18 cellular contexts compared by ENCODE assay signal in genomic region chr11:70251583-70252285, GRCh38. TPM values are rescaled to one million over a fixed set of nuclear protein-coding genes. Genes with fewer than 3 reads are reported as not detected.
DNase-seq lines count a peak whose midpoint lies in the region; ATAC-seq and TF ChIP-seq lines count a peak whose summit lies in the region.
"Had no signal": no experiment of that assay in that cellular context is flagged by ENCODE, and none has a peak within 500 bp of the region (broad histone marks: within the 10 kb centered on the region; RNA-seq: fewer than 3 reads in every experiment).

No MANE protein-coding gene starts in this region.

- DNase-seq in NCI-H446 treated with DMSO at 0.1 percent for 48 hours (lab: John Stamatoyannopoulos, UW) (peak; percentile 45), endodermal cell (no peak), neuronal stem cell (ENCODE audit: low spot score) (no peak), smooth muscle cell (lab: John Stamatoyannopoulos, UW; ENCODE audit: unreplicated experiment) (no peak), T-cell (no peak), esophagus muscularis mucosa (ENCODE audit: extremely low spot score) (no peak)
- DNase-seq in CD4-positive, alpha-beta memory T cell: no peak
- DNase-seq: activated CD4-positive, CD25-positive, alpha-beta regulatory T cell treated with anti-CD3 and anti-CD28 coated beads, Interleukin-2, amount 50 U/mL, for 72 hours; activated CD8-positive, alpha-beta memory T cell treated with anti-CD3 and anti-CD28 coated beads, Interleukin-2, amount 10 ng/mL, durations not matched to agents 7 days and 5 days; activated effector memory CD4-positive, alpha-beta T cell treated with anti-CD3 and anti-CD28 coated beads, Interleukin-2, amount 50 U/mL, for 16 hours; IMR-90; NCI-H2081; sigmoid colon had no signal

- H2AK5ac ChIP-seq in neuronal stem cell (ENCODE audit: low read depth, low read length): no peak overlapping the region

- POLR2A ChIA-PET in T-cell (lab: Charles Lee): no interaction called here
- POLR2A ChIA-PET in CD4-positive, alpha-beta memory T cell (lab: Charles Lee; ENCODE audit: partially characterized antibody): no interaction called here

- H3K4me3 Mint-ChIP-seq in endodermal cell: no peak overlapping the region
- H3K4me3 Mint-ChIP-seq in T-cell: no peak overlapping the region
- H3K4me3 Mint-ChIP-seq in CD4-positive, alpha-beta memory T cell: no peak overlapping the region
- H3K4me3 Mint-ChIP-seq: activated CD8-positive, alpha-beta memory T cell treated with anti-CD3 and anti-CD28 coated beads, Interleukin-2, amount 10 ng/mL, durations not matched to agents 7 days and 5 days; T-helper 2 cell treated with Interferon-gamma antibody and Interleukin-4, amounts not matched to agents 5 μg/mL and 100 μg/mL, for 36 hours had no signal

- H4K20me1 ChIP-seq in BLaER1 treated with 17β-estradiol and CSF1 and Interleukin-3, amounts not matched to agents 10 nM and 100 nM: no peaks in the 10 kb centered on the region
- no peaks in the 10 kb centered on the region for H4K20me1 ChIP-seq in smooth muscle cell (ENCODE audit: low read depth)

- no peak overlapping the region for H4K8ac ChIP-seq in neuronal stem cell (ENCODE audit: low read depth, low read length)

- peaks cover 0 to 7% (median 0%) of the 10 kb centered on the region in 11 experiments; a peak in 3 of 22 replicates for H3K9me3 ChIP-seq in BLaER1 treated with 17β-estradiol and CSF1 and Interleukin-3, amounts not matched to agents 10 nM and 100 nM (replicated peaks in 1 of 11)
- H3K9me3 ChIP-seq in endodermal cell (ENCODE audit: control insufficient read depth, low read length): no peaks in the 10 kb centered on the region
- H3K9me3 ChIP-seq in neuronal stem cell (replicated peaks in 1 of 2; ENCODE audit: control insufficient read depth in 2 of 2, insufficient read depth in 1 of 2, low read depth in 1 of 2, low read length in 2 of 2): no peaks in the 10 kb centered on the region
- H3K9me3 ChIP-seq in smooth muscle cell (replicated peaks; ENCODE audit: low read depth): no peaks in the 10 kb centered on the region
- no peaks in the 10 kb centered on the region for H3K9me3 ChIP-seq in CD4-positive, alpha-beta memory T cell (ENCODE audit: control insufficient read depth in 1 of 2, low read length in 2 of 2)
- H3K9me3 ChIP-seq in esophagus muscularis mucosa: no peaks in the 10 kb centered on the region
- H3K9me3 ChIP-seq: sigmoid colon had no signal

- ATAC-seq in T-cell (replicated peaks in 1 of 4): no peak
- ATAC-seq: activated CD8-positive, alpha-beta memory T cell treated with anti-CD3 and anti-CD28 coated beads, Interleukin-2, amount 10 ng/mL, durations not matched to agents 7 days and 5 days had no signal

- no peak overlapping the region for H3K4me3 ChIP-seq in BLaER1 treated with 17β-estradiol and CSF1 and Interleukin-3, amounts not matched to agents 10 nM and 100 nM
- H3K4me3 ChIP-seq in endodermal cell (ENCODE audit: low read length) (no peak overlapping the region), neuronal stem cell (ENCODE audit: low read length in 2 of 2) (no peak overlapping the region), smooth muscle cell (no peak overlapping the region), esophagus muscularis mucosa (no peak overlapping the region)
- no peak overlapping the region for H3K4me3 ChIP-seq in CD4-positive, alpha-beta memory T cell (ENCODE audit: low read length in 2 of 2)
- H3K4me3 ChIP-seq: GM12878, sigmoid colon, SJSA1 had no signal

- H3K9me3 Mint-ChIP-seq in endodermal cell (no peaks in the 10 kb centered on the region), T-cell (no peaks in the 10 kb centered on the region)
- H3K9me3 Mint-ChIP-seq in CD4-positive, alpha-beta memory T cell: peaks cover 0 to 2% (median 0%) of the 10 kb centered on the region in 8 donors
- H3K9me3 Mint-ChIP-seq: T-helper 2 cell treated with Interferon-gamma antibody and Interleukin-4, amounts not matched to agents 5 μg/mL and 100 μg/mL, for 36 hours had no signal

- H4K91ac ChIP-seq in neuronal stem cell (ENCODE audit: low read depth, low read length, poor library complexity): no peak overlapping the region

- H3K18ac ChIP-seq in neuronal stem cell (ENCODE audit: low read length): peak overlapping the region; percentile 46

- no peaks in the 10 kb centered on the region for H3K36me3 Mint-ChIP-seq in endodermal cell (ENCODE audit: low read depth)
- no peaks in the 10 kb centered on the region for H3K36me3 Mint-ChIP-seq in T-cell
- no peaks in the 10 kb centered on the region for H3K36me3 Mint-ChIP-seq in CD4-positive, alpha-beta memory T cell
- H3K36me3 Mint-ChIP-seq: activated CD8-positive, alpha-beta memory T cell treated with anti-CD3 and anti-CD28 coated beads, Interleukin-2, amount 10 ng/mL, durations not matched to agents 7 days and 5 days had no signal

- no peak overlapping the region for H2BK12ac ChIP-seq in neuronal stem cell (ENCODE audit: low read length)

- CTCF ChIA-PET in T-cell (lab: Charles Lee): no interaction called here
- CTCF ChIA-PET in CD4-positive, alpha-beta memory T cell (lab: Charles Lee; ENCODE audit: partially characterized antibody): no interaction called here

- no peaks in the 10 kb centered on the region for H3K27me3 ChIP-seq in BLaER1 treated with 17β-estradiol and CSF1 and Interleukin-3, amounts not matched to agents 10 nM and 100 nM
- H3K27me3 ChIP-seq in endodermal cell (ENCODE audit: control insufficient read depth, insufficient read depth, low read length, poor library complexity, severe bottlenecking) (no peaks in the 10 kb centered on the region), neuronal stem cell (ENCODE audit: control insufficient read depth in 3 of 3, insufficient read depth in 3 of 3, low read depth in 1 of 3, low read length in 3 of 3) (peaks cover 0 to 23% (median 0%) of the 10 kb centered on the region in 3 experiments), smooth muscle cell (ENCODE audit: low read depth) (no peaks in the 10 kb centered on the region), esophagus muscularis mucosa (no peaks in the 10 kb centered on the region)
- no peaks in the 10 kb centered on the region for H3K27me3 ChIP-seq in CD4-positive, alpha-beta memory T cell (ENCODE audit: insufficient read depth, low read length)
- H3K27me3 ChIP-seq: sigmoid colon, SJSA1 had no signal

- no peak for TF ChIP-seq CTCF in endodermal cell (conservative IDR thresholded peaks at IDR 0.05)
- no peak for TF ChIP-seq CTCF in smooth muscle cell (IDR thresholded peaks at IDR 0.05; ENCODE audit: borderline replicate concordance, insufficient read depth, poor library complexity, severe bottlenecking)
- no peak for TF ChIP-seq CTCF in esophagus muscularis mucosa (IDR thresholded peaks at IDR 0.05)

- TF ChIP-seq EP300 in esophagus muscularis mucosa (IDR thresholded peaks at IDR 0.05): no peak

- no peak overlapping the region for H3K4ac ChIP-seq in neuronal stem cell (ENCODE audit: low read length)

- no peak overlapping the region for H3K9ac ChIP-seq in BLaER1 treated with 17β-estradiol and CSF1 and Interleukin-3, amounts not matched to agents 10 nM and 100 nM
- H3K9ac ChIP-seq in endodermal cell (ENCODE audit: extremely low read depth, low read length, poor library complexity, severe bottlenecking): no peak overlapping the region
- H3K9ac ChIP-seq in neuronal stem cell (ENCODE audit: low read depth, low read length, poor library complexity): no peak overlapping the region
- no peak overlapping the region for H3K9ac ChIP-seq in smooth muscle cell (ENCODE audit: low read depth)

- H3K4me1 Mint-ChIP-seq in endodermal cell (peaks cover 47% of the 10 kb centered on the region), T-cell (peaks cover 0 to 2% (median 0%) of the 10 kb centered on the region in 3 donors)
- no peaks in the 10 kb centered on the region for H3K4me1 Mint-ChIP-seq in CD4-positive, alpha-beta memory T cell
- H3K4me1 Mint-ChIP-seq: activated CD8-positive, alpha-beta memory T cell treated with anti-CD3 and anti-CD28 coated beads, Interleukin-2, amount 10 ng/mL, durations not matched to agents 7 days and 5 days had no signal

- H3K4me1 ChIP-seq in BLaER1 treated with 17β-estradiol and CSF1 and Interleukin-3, amounts not matched to agents 10 nM and 100 nM: peaks cover 0 to 16% (median 10%) of the 10 kb centered on the region in 10 experiments; a peak in 14 of 20 replicates
- H3K4me1 ChIP-seq in endodermal cell (ENCODE audit: control insufficient read depth, insufficient read depth, low read length) (peaks cover 7% of the 10 kb centered on the region), neuronal stem cell (ENCODE audit: control insufficient read depth in 2 of 2, insufficient read depth in 1 of 2, low read depth in 1 of 2, low read length in 2 of 2) (peaks cover 0 to 1% of the 10 kb centered on the region in 2 donors), smooth muscle cell (ENCODE audit: low read depth) (no peaks in the 10 kb centered on the region), esophagus muscularis mucosa (peaks cover 0 to 7% (median 6%) of the 10 kb centered on the region in 4 donors)
- H3K4me1 ChIP-seq in CD4-positive, alpha-beta memory T cell (ENCODE audit: insufficient read depth, low read length): no peaks in the 10 kb centered on the region
- H3K4me1 ChIP-seq: sigmoid colon had no signal

- no peaks in the 10 kb centered on the region for H3K79me2 ChIP-seq in smooth muscle cell (ENCODE audit: low read depth)

- H2AFZ ChIP-seq in neuronal stem cell (ENCODE audit: low read length) (peak overlapping the region; percentile 68), smooth muscle cell (ENCODE audit: low read depth) (no peak overlapping the region)

- no peak overlapping the region for H3K14ac ChIP-seq in neuronal stem cell (ENCODE audit: low read length)

- H2BK5ac ChIP-seq in neuronal stem cell (ENCODE audit: low read length): no peak overlapping the region

- no peak overlapping the region for H2BK15ac ChIP-seq in neuronal stem cell (ENCODE audit: low read length)

- H3K36me3 ChIP-seq in BLaER1 treated with 17β-estradiol and CSF1 and Interleukin-3, amounts not matched to agents 10 nM and 100 nM: no peaks in the 10 kb centered on the region
- H3K36me3 ChIP-seq in endodermal cell (ENCODE audit: control insufficient read depth, insufficient read depth, low read length): no peaks in the 10 kb centered on the region
- no peaks in the 10 kb centered on the region for H3K36me3 ChIP-seq in neuronal stem cell (replicated peaks in 1 of 2; ENCODE audit: control insufficient read depth in 2 of 2, insufficient read depth in 2 of 2, low read length in 2 of 2)
- H3K36me3 ChIP-seq in smooth muscle cell (ENCODE audit: low read depth): no peaks in the 10 kb centered on the region
- H3K36me3 ChIP-seq in CD4-positive, alpha-beta memory T cell (ENCODE audit: insufficient read depth, low read length): no peaks in the 10 kb centered on the region
- H3K36me3 ChIP-seq in esophagus muscularis mucosa: no peaks in the 10 kb centered on the region
- H3K36me3 ChIP-seq: sigmoid colon, SJSA1 had no signal

- no peaks in the 10 kb centered on the region for H3K27me3 Mint-ChIP-seq in endodermal cell (ENCODE audit: insufficient read depth)
- H3K27me3 Mint-ChIP-seq in T-cell: peaks cover 2 to 7% of the 10 kb centered on the region in 2 donors
- H3K27me3 Mint-ChIP-seq in CD4-positive, alpha-beta memory T cell: peaks cover 0 to 2% of the 10 kb centered on the region in 2 donors
- H3K27me3 Mint-ChIP-seq: activated CD8-positive, alpha-beta memory T cell treated with anti-CD3 and anti-CD28 coated beads, Interleukin-2, amount 10 ng/mL, durations not matched to agents 7 days and 5 days had no signal

- H3K79me1 ChIP-seq in neuronal stem cell (ENCODE audit: low read depth, low read length): peaks cover 1% of the 10 kb centered on the region

- 85 to 86% methylated on average over 16 to 23 of the region's 23 CpGs for WGBS in endodermal cell (ENCODE audit: insufficient coverage in 1 of 2, insufficient read length in 1 of 2), 2 experiments
- WGBS in neuronal stem cell (ENCODE audit: extremely low coverage in 2 of 2, insufficient read length in 2 of 2, insufficient replicate concordance in 1 of 2), 2 donors: no CpG with 5 or more reads among the region's 23 CpGs
- whole genome bisulfite sequencing in smooth muscle cell (ENCODE audit: low lambda C conversion rate): 84% methylated on average over 23 of the region's 23 CpGs
- WGBS in esophagus muscularis mucosa: 68% methylated on average over 11 of the region's 23 CpGs

- no peak overlapping the region for H3K23ac ChIP-seq in neuronal stem cell (ENCODE audit: low read depth, low read length, poor library complexity)

- H2BK120ac ChIP-seq in neuronal stem cell (ENCODE audit: low read depth, low read length): no peak overlapping the region

- H3F3A ChIP-seq in smooth muscle cell (ENCODE audit: low read depth): no peaks in the 10 kb centered on the region

- H3K27ac Mint-ChIP-seq in endodermal cell: peak overlapping the region; percentile 39
- no peak overlapping the region for H3K27ac Mint-ChIP-seq in T-cell
- H3K27ac Mint-ChIP-seq in CD4-positive, alpha-beta memory T cell: no peak overlapping the region
- H3K27ac Mint-ChIP-seq: activated CD8-positive, alpha-beta memory T cell treated with anti-CD3 and anti-CD28 coated beads, Interleukin-2, amount 10 ng/mL, durations not matched to agents 7 days and 5 days; T-helper 2 cell treated with Interferon-gamma antibody and Interleukin-4, amounts not matched to agents 5 μg/mL and 100 μg/mL, for 36 hours had no signal

- H3K27ac ChIP-seq in BLaER1 treated with 17β-estradiol and CSF1 and Interleukin-3, amounts not matched to agents 10 nM and 100 nM: no peak overlapping the region
- H3K27ac ChIP-seq in endodermal cell (ENCODE audit: low read depth, low read length) (no peak overlapping the region), neuronal stem cell (replicated peaks; ENCODE audit: low read length) (no peak overlapping the region), smooth muscle cell (ENCODE audit: low read depth) (no peak overlapping the region), esophagus muscularis mucosa (replicated peaks in 1 of 4) (no peak overlapping the region)
- H3K27ac ChIP-seq in CD4-positive, alpha-beta memory T cell (ENCODE audit: low read depth, low read length): no peak overlapping the region
- H3K27ac ChIP-seq: epithelial cell of prostate, sigmoid colon, SJSA1 had no signal

- peak overlapping the region in 6 of 11 experiments; percentile 2 to 51 (median 30); a peak in 6 of 22 replicates for H3K4me2 ChIP-seq in BLaER1 treated with 17β-estradiol and CSF1 and Interleukin-3, amounts not matched to agents 10 nM and 100 nM
- H3K4me2 ChIP-seq in neuronal stem cell (ENCODE audit: insufficient read depth, low read length, poor library complexity, severe bottlenecking): no peak overlapping the region
- H3K4me2 ChIP-seq in smooth muscle cell: no peak overlapping the region

- intact Hi-C loops in CD4-positive, alpha-beta memory T cell (cut with micrococcal nuclease): no loop called here
- intact Hi-C loops in esophagus muscularis mucosa (cut with DNase I): no loop called here

- TF ChIP-seq POLR2A in esophagus muscularis mucosa (IDR thresholded peaks at IDR 0.05; ENCODE audit: low read depth): no peak

RNA-seq across cellular contexts. Expression of gene PPFIA1, which starts 18.8 kb away (rescaled TPM):
- 100 to 1,000 TPM; 105 to 118 TPM for total RNA-seq in endodermal cell
- polyA plus RNA-seq in endodermal cell (2013, experiment 1 of 2): 47.1 TPM
- polyA plus RNA-seq in endodermal cell (2013, experiment 2 of 2): 42.1 TPM
- polyA plus RNA-seq in neuronal stem cell (2013, experiment 1 of 2): 27.6 TPM
- polyA plus RNA-seq in neuronal stem cell (2013, experiment 2 of 2): 28.2 TPM
- total RNA-seq in smooth muscle cell: 31.5 and 48.2 TPM in 2 replicates
- polyA plus RNA-seq in smooth muscle cell: 23.8 and 33.8 TPM in 2 replicates
- total RNA-seq in T-cell: 10 to 100 TPM; 41.0 to 50.7 (median 49.6) TPM
- total RNA-seq in CD4-positive, alpha-beta memory T cell: 10 to 100 TPM; 52.0 to 54.8 TPM
- 10 to 100 TPM in 1 of 2 donors, 1 to 10 TPM in 1; 4.3 to 19.5 TPM for polyA plus RNA-seq in CD4-positive, alpha-beta memory T cell
- 10 to 100 TPM; 46.3 to 51.5 (median 47.2) TPM for total RNA-seq in esophagus muscularis mucosa

RNA-seq across cellular contexts. Expression of gene FADD, which starts 48.6 kb away (rescaled TPM):
- total RNA-seq in endodermal cell (10 to 100 TPM; 50.6 to 53.1 TPM), smooth muscle cell (18.6 and 22.2 TPM in 2 replicates), T-cell (10 to 100 TPM in 4 of 5 donors, 1 to 10 TPM in 1; 8.4 to 53.9 (median 50.8) TPM), esophagus muscularis mucosa (10 to 100 TPM; 14.5 to 33.3 (median 21.5) TPM)
- polyA plus RNA-seq in endodermal cell (2013, experiment 1 of 2): 24.4 TPM
- polyA plus RNA-seq in endodermal cell (2013, experiment 2 of 2): 22.4 TPM
- polyA plus RNA-seq in neuronal stem cell (2013, experiment 1 of 2): 18.3 TPM
- polyA plus RNA-seq in neuronal stem cell (2013, experiment 2 of 2): 18.4 TPM
- polyA plus RNA-seq in smooth muscle cell: 38.8 and 41.3 TPM in 2 replicates
- 10 to 100 TPM; 43.6 to 48.0 TPM for total RNA-seq in CD4-positive, alpha-beta memory T cell
- 10 to 100 TPM; 19.2 to 24.7 TPM for polyA plus RNA-seq in CD4-positive, alpha-beta memory T cell

Comparison
In these comparisons a context has a peak if more than half of its experiments do, and no peak if none do; other contexts are left out.
1. H3K4me2 ChIP-seq: peak in BLaER1 treated with 17β-estradiol and CSF1 and Interleukin-3, amounts not matched to agents 10 nM and 100 nM (6 of 11); none in neuronal stem cell (single experiment) and smooth muscle cell (single experiment).